In the genomic region with DNA sequence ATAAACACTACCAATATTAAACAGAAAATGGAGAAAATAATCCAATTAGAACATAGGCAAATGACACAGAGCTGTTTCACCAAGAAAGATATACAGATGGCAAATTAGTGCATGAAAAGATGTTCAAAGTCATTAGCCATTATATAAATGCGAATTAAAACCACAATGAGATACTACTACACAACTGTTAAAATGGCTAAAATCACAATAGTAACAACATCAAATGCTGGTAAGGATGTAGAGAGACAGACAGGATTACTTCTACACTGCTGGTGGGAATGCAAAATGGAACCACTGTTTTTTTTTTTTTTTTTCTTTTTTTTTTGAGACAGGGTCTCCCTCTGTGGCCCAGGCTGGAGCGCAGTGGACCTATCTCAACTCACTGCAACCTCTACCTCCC, we compare ENCODE assay signal across 34 cellular contexts.
"Had no signal": no experiment of that assay in that cellular context is flagged by ENCODE, and none has a peak within 500 bp of the region (broad histone marks: within the 10 kb centered on the region; RNA-seq: fewer than 3 reads in every experiment).

No MANE protein-coding gene starts in this region.

- H3K27me3 Mint-ChIP-seq: activated T-cell treated with anti-CD3 and anti-CD28 coated beads, Interleukin-2, amount 50 U/mL, for 24 hours; IgD-negative memory B cell; T-helper 17 cell had no signal

- H3K27me3 ChIP-seq: cardiac muscle cell, MG63 had no signal

- H3K4me3 ChIP-seq: cardiac muscle cell, MG63 had no signal

- H3K9ac ChIP-seq: KMS-11 had no signal

- H3K36me3 ChIP-seq: cardiac muscle cell, MG63 had no signal

- H3K9me3 Mint-ChIP-seq: activated T-cell treated with anti-CD3 and anti-CD28 coated beads, Interleukin-2, amount 50 U/mL, for 24 hours had no signal

- FAIRE-seq: astrocyte, RCC 7860 had no signal

- ATAC-seq: activated CD8-positive, alpha-beta T cell treated with anti-CD3 and anti-CD28 coated beads, Interleukin-2, amount 10 ng/mL, durations not matched to agents 7 days and 5 days; T-helper 17 cell; WTC11 had no signal

- H3K4me3 Mint-ChIP-seq: activated CD8-positive, alpha-beta T cell treated with anti-CD3 and anti-CD28 coated beads, Interleukin-2, amount 10 ng/mL, durations not matched to agents 7 days and 5 days; activated naive CD4-positive, alpha-beta T cell treated with anti-CD3 and anti-CD28 coated beads, Interleukin-2, amount 10 ng/mL, durations not matched to agents 7 days and 5 days; activated T-cell treated with anti-CD3 and anti-CD28 coated beads, Interleukin-2, amount 50 U/mL, for 24 hours; activated T-helper 1 cell treated with anti-CD3 and anti-CD28 coated beads, Interleukin-12 subunit alpha, Interleukin-12 subunit beta, Interleukin-2, Interleukin-4 antibody, amounts not matched to agents 30 ng/mL and 10 ng/mL and 1 ng/mL, durations not matched to agents 14 hours and 24 hours and 36 hours; brain; T-helper 17 cell; WTC11 had no signal

- H3K36me3 Mint-ChIP-seq: brain had no signal

- H3K4me2 ChIP-seq: KMS-11 had no signal

- DNase-seq: activated CD4-positive, alpha-beta T cell treated with anti-CD3 and anti-CD28 coated beads for 48 hours; activated CD4-positive, alpha-beta T cell treated with anti-CD3 and anti-CD28 coated beads, Interleukin-2, amount 50 U/mL, for 4 hours; activated CD4-positive, CD25-positive, alpha-beta regulatory T cell treated with anti-CD3 and anti-CD28 coated beads, Interleukin-2, amount 50 U/mL, for 72 hours; activated CD8-positive, alpha-beta memory T cell treated with anti-CD3 and anti-CD28 coated beads, Interleukin-2, amount 50 U/mL, for 48 hours; activated CD8-positive, alpha-beta T cell treated with anti-CD3 and anti-CD28 coated beads, Interleukin-2, amount 10 ng/mL, durations not matched to agents 7 days and 5 days; activated effector memory CD4-positive, alpha-beta T cell treated with Interleukin-2 at 50 U/mL for 16 hours; activated naive CD4-positive, alpha-beta T cell treated with anti-CD3 and anti-CD28 coated beads, Interleukin-2, amount 10 ng/mL, durations not matched to agents 7 days and 5 days; activated T-cell treated with anti-CD3 and anti-CD28 coated beads, Interleukin-2, amount 50 U/mL, for 24 hours; amniotic stem cell; cerebellar nuclear complex; MG63; MV-4-11; NCI-H1092 treated with DMSO at 0.1 percent for 48 hours; NCI-H1417 treated with DMSO at 0.1 percent for 48 hours; NCI-H1694; NCI-H2029; NCI-H2107; NCI-H2171 treated with DMSO at 0.1 percent for 48 hours; NCI-H226; NCI-H510A; NCI-H526 treated with DMSO at 0.1 percent for 48 hours; NK-92 treated with Interleukin-12 subunit alpha and Interleukin-12 subunit beta, amount 100 ng/mL, for 24 hours; OCI-M1; SHP77 treated with DMSO at 0.1 percent for 48 hours; T-helper 17 cell; T-helper 9 cell had no signal

- H3K9me3 ChIP-seq: MG63 had no signal

- H3K27ac ChIP-seq: cardiac muscle cell, KMS-11 had no signal

- H3K27ac Mint-ChIP-seq: activated CD8-positive, alpha-beta T cell treated with anti-CD3 and anti-CD28 coated beads, Interleukin-2, amount 10 ng/mL, durations not matched to agents 7 days and 5 days; activated naive CD4-positive, alpha-beta T cell treated with anti-CD3 and anti-CD28 coated beads, Interleukin-2, amount 10 ng/mL, durations not matched to agents 7 days and 5 days; activated T-cell treated with anti-CD3 and anti-CD28 coated beads, Interleukin-2, amount 50 U/mL, for 24 hours; activated T-helper 1 cell treated with anti-CD3 and anti-CD28 coated beads, Interleukin-12 subunit alpha, Interleukin-12 subunit beta, Interleukin-2, Interleukin-4 antibody, amounts not matched to agents 30 ng/mL and 10 ng/mL and 1 ng/mL, durations not matched to agents 14 hours and 24 hours and 36 hours; brain; T-helper 17 cell; WTC11 had no signal
